Comparison of ENCODE assay signal across 1 cellular context in the genomic region with DNA sequence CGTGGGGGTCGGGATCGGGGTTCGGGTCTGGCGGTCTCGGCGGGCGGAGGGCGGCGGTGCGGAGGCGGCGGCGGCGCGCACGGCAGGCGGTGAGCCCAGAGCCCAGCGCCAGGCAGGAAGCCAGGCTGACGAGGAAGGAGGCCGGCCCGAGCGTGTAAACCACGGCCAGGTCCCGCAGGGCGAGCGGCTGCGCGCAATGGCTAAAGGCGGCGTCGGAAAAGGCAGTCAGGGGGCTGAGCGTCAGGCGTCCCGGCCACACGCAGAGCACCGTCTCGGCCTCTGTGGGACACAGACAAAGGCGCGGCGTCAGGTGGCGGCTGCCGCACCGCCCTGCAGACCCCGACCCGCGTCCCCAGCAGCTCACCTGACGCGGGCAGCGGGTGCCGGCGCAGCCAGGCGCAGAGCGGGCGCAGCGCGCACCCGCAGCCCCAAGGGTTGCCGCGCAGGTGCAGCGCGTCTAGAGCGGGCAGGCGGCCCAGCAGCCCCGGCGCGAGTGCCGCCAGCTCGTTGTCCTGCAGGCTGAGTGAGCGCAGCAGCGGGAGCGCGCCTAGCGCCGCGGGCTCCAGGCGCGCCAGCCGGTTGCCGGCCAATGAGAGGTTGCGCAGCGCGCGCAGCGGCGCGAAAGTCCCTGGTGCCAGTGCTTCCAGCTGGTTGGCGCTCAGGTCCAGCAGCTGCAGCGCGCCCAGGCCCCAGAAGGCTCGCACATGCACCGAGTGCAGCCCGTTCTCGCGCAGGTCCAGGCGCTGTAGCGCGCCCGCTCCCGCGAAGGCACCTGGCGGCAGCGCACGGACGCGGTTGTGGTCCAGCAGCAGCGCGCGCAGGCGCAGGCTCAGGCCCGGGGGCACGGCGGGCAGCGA.
A peak's percentile ranks its signal among the peaks of the same experiment; 100 is the strongest.
TF ChIP-seq lines count a peak whose summit lies in the region.

No MANE protein-coding gene starts in this region.

TF ChIP-seq in HEK293, 187 proteins besides CTCF, POLR2A, EP300 and RAD21 (continued from another document and continues in another):
- TF ChIP-seq, protein P1, sequence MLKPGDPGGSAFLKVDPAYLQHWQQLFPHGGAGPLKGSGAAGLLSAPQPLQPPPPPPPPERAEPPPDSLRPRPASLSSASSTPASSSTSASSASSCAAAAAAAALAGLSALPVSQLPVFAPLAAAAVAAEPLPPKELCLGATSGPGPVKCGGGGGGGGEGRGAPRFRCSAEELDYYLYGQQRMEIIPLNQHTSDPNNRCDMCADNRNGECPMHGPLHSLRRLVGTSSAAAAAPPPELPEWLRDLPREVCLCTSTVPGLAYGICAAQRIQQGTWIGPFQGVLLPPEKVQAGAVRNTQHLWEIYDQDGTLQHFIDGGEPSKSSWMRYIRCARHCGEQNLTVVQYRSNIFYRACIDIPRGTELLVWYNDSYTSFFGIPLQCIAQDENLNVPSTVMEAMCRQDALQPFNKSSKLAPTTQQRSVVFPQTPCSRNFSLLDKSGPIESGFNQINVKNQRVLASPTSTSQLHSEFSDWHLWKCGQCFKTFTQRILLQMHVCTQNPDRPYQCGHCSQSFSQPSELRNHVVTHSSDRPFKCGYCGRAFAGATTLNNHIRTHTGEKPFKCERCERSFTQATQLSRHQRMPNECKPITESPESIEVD (tag by site-specific recombination; IDR thresholded peaks at IDR 0.05), result no peak
- TF ChIP-seq ZNF558 (tag by site-specific recombination; IDR thresholded peaks at IDR 0.05), result no peak
- TF ChIP-seq, protein P2, sequence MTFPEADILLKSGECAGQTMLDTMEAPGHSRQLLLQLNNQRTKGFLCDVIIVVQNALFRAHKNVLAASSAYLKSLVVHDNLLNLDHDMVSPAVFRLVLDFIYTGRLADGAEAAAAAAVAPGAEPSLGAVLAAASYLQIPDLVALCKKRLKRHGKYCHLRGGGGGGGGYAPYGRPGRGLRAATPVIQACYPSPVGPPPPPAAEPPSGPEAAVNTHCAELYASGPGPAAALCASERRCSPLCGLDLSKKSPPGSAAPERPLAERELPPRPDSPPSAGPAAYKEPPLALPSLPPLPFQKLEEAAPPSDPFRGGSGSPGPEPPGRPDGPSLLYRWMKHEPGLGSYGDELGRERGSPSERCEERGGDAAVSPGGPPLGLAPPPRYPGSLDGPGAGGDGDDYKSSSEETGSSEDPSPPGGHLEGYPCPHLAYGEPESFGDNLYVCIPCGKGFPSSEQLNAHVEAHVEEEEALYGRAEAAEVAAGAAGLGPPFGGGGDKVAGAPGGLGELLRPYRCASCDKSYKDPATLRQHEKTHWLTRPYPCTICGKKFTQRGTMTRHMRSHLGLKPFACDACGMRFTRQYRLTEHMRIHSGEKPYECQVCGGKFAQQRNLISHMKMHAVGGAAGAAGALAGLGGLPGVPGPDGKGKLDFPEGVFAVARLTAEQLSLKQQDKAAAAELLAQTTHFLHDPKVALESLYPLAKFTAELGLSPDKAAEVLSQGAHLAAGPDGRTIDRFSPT (tag by site-specific recombination; IDR thresholded peaks at IDR 0.05), result no peak
- peak; percentile 87 for TF ChIP-seq ZIC2 (tag by site-specific recombination; IDR thresholded peaks at IDR 0.05)
- TF ChIP-seq ZBTB21 (tag by site-specific recombination; IDR thresholded peaks at IDR 0.05), result no peak
- peak; percentile 67 for TF ChIP-seq ZNF76 (tag by site-specific recombination; IDR thresholded peaks at IDR 0.05; ENCODE audit: borderline replicate concordance, low read depth)
- no peak for TF ChIP-seq ZNF292 (tag by site-specific recombination; IDR thresholded peaks at IDR 0.05; ENCODE audit: borderline replicate concordance, low read depth)
- TF ChIP-seq, protein P3, sequence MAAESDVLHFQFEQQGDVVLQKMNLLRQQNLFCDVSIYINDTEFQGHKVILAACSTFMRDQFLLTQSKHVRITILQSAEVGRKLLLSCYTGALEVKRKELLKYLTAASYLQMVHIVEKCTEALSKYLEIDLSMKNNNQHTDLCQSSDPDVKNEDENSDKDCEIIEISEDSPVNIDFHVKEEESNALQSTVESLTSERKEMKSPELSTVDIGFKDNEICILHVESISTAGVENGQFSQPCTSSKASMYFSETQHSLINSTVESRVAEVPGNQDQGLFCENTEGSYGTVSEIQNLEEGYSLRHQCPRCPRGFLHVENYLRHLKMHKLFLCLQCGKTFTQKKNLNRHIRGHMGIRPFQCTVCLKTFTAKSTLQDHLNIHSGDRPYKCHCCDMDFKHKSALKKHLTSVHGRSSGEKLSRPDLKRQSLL (tag by site-specific recombination; IDR thresholded peaks at IDR 0.05), result no peak; the same call in 1 of the 2 replicates
- TF ChIP-seq, protein P4, sequence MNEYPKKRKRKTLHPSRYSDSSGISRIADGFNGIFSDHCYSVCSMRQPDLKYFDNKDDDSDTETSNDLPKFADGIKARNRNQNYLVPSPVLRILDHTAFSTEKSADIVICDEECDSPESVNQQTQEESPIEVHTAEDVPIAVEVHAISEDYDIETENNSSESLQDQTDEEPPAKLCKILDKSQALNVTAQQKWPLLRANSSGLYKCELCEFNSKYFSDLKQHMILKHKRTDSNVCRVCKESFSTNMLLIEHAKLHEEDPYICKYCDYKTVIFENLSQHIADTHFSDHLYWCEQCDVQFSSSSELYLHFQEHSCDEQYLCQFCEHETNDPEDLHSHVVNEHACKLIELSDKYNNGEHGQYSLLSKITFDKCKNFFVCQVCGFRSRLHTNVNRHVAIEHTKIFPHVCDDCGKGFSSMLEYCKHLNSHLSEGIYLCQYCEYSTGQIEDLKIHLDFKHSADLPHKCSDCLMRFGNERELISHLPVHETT (tag by site-specific recombination; IDR thresholded peaks at IDR 0.05), result no peak
- TF ChIP-seq ZNF747 (tag by site-specific recombination; IDR thresholded peaks at IDR 0.05), result no peak
- TF ChIP-seq ZSCAN23 (tag by site-specific recombination; IDR thresholded peaks at IDR 0.05), result no peak
- no peak for TF ChIP-seq ZNF391 (tag by site-specific recombination; IDR thresholded peaks at IDR 0.05; ENCODE audit: borderline replicate concordance, low read depth)
- no peak for TF ChIP-seq ZNF626 (tag by site-specific recombination; IDR thresholded peaks at IDR 0.05)
- TF ChIP-seq, protein P5, sequence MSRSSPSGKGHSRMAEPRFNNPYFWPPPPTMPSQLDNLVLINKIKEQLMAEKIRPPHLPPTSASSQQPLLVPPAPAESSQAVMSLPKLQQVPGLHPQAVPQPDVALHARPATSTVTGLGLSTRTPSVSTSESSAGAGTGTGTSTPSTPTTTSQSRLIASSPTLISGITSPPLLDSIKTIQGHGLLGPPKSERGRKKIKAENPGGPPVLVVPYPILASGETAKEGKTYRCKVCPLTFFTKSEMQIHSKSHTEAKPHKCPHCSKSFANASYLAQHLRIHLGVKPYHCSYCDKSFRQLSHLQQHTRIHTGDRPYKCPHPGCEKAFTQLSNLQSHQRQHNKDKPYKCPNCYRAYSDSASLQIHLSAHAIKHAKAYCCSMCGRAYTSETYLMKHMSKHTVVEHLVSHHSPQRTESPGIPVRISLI (tag by site-specific recombination; IDR thresholded peaks at IDR 0.05), result no peak
- no peak for TF ChIP-seq ZNF701 (tag by site-specific recombination; IDR thresholded peaks at IDR 0.05)
- no peak for TF ChIP-seq ZNF555 (tag by site-specific recombination; conservative IDR thresholded peaks at IDR 0.05)
- TF ChIP-seq, protein P6, sequence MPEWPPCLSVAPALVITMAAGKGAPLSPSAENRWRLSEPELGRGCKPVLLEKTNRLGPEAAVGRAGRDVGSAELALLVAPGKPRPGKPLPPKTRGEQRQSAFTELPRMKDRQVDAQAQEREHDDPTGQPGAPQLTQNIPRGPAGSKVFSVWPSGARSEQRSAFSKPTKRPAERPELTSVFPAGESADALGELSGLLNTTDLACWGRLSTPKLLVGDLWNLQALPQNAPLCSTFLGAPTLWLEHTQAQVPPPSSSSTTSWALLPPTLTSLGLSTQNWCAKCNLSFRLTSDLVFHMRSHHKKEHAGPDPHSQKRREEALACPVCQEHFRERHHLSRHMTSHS (tag by site-specific recombination; IDR thresholded peaks at IDR 0.05), result no peak
- no peak for TF ChIP-seq ZNF654 (tag by site-specific recombination; IDR thresholded peaks at IDR 0.05; ENCODE audit: low read depth)
- TF ChIP-seq ZNF221 (tag by site-specific recombination; IDR thresholded peaks at IDR 0.05; ENCODE audit: borderline replicate concordance), result no peak
- no peak for TF ChIP-seq ZFP41 (tag by site-specific recombination; IDR thresholded peaks at IDR 0.05; ENCODE audit: borderline replicate concordance)
- no peak for TF ChIP-seq ZNF548 (tag by site-specific recombination; IDR thresholded peaks at IDR 0.05)
- TF ChIP-seq KLF7 (tag by site-specific recombination; IDR thresholded peaks at IDR 0.05; ENCODE audit: borderline replicate concordance), result no peak
- no peak for TF ChIP-seq ZNF777 (tag by site-specific recombination; IDR thresholded peaks at IDR 0.05; ENCODE audit: borderline replicate concordance)
- TF ChIP-seq, protein P7, sequence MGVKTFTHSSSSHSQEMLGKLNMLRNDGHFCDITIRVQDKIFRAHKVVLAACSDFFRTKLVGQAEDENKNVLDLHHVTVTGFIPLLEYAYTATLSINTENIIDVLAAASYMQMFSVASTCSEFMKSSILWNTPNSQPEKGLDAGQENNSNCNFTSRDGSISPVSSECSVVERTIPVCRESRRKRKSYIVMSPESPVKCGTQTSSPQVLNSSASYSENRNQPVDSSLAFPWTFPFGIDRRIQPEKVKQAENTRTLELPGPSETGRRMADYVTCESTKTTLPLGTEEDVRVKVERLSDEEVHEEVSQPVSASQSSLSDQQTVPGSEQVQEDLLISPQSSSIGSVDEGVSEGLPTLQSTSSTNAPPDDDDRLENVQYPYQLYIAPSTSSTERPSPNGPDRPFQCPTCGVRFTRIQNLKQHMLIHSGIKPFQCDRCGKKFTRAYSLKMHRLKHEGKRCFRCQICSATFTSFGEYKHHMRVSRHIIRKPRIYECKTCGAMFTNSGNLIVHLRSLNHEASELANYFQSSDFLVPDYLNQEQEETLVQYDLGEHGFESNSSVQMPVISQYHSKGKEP (tag by site-specific recombination; IDR thresholded peaks at IDR 0.05), result peak; percentile 82; the same call in 1 of the 2 replicates
- TF ChIP-seq, protein P8, sequence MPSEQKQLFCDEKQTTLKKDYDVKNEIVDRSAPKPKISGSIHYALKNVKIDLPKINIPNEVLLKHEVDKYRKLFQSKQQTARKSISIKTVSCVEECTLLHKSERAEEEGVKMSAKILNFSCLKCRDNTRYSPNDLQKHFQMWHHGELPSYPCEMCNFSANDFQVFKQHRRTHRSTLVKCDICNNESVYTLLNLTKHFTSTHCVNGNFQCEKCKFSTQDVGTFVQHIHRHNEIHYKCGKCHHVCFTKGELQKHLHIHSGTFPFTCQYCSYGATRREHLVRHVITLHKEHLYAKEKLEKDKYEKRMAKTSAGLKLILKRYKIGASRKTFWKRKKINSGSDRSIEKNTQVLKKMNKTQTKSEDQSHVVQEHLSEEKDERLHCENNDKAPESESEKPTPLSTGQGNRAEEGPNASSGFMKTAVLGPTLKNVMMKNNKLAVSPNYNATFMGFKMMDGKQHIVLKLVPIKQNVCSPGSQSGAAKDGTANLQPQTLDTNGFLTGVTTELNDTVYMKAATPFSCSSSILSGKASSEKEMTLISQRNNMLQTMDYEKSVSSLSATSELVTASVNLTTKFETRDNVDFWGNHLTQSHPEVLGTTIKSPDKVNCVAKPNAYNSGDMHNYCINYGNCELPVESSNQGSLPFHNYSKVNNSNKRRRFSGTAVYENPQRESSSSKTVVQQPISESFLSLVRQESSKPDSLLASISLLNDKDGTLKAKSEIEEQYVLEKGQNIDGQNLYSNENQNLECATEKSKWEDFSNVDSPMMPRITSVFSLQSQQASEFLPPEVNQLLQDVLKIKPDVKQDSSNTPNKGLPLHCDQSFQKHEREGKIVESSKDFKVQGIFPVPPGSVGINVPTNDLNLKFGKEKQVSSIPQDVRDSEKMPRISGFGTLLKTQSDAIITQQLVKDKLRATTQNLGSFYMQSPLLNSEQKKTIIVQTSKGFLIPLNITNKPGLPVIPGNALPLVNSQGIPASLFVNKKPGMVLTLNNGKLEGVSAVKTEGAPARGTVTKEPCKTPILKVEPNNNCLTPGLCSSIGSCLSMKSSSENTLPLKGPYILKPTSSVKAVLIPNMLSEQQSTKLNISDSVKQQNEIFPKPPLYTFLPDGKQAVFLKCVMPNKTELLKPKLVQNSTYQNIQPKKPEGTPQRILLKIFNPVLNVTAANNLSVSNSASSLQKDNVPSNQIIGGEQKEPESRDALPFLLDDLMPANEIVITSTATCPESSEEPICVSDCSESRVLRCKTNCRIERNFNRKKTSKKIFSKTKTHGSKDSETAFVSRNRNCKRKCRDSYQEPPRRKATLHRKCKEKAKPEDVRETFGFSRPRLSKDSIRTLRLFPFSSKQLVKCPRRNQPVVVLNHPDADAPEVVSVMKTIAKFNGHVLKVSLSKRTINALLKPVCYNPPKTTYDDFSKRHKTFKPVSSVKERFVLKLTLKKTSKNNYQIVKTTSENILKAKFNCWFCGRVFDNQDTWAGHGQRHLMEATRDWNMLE (tag by site-specific recombination; conservative IDR thresholded peaks at IDR 0.05; ENCODE audit: low read depth), result no peak
- TF ChIP-seq KLF8 (tag by site-specific recombination; IDR thresholded peaks at IDR 0.05), result no peak
- TF ChIP-seq, protein P9, sequence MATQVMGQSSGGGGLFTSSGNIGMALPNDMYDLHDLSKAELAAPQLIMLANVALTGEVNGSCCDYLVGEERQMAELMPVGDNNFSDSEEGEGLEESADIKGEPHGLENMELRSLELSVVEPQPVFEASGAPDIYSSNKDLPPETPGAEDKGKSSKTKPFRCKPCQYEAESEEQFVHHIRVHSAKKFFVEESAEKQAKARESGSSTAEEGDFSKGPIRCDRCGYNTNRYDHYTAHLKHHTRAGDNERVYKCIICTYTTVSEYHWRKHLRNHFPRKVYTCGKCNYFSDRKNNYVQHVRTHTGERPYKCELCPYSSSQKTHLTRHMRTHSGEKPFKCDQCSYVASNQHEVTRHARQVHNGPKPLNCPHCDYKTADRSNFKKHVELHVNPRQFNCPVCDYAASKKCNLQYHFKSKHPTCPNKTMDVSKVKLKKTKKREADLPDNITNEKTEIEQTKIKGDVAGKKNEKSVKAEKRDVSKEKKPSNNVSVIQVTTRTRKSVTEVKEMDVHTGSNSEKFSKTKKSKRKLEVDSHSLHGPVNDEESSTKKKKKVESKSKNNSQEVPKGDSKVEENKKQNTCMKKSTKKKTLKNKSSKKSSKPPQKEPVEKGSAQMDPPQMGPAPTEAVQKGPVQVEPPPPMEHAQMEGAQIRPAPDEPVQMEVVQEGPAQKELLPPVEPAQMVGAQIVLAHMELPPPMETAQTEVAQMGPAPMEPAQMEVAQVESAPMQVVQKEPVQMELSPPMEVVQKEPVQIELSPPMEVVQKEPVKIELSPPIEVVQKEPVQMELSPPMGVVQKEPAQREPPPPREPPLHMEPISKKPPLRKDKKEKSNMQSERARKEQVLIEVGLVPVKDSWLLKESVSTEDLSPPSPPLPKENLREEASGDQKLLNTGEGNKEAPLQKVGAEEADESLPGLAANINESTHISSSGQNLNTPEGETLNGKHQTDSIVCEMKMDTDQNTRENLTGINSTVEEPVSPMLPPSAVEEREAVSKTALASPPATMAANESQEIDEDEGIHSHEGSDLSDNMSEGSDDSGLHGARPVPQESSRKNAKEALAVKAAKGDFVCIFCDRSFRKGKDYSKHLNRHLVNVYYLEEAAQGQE (tag by site-specific recombination; IDR thresholded peaks at IDR 0.05), result peak; percentile 84
- TF ChIP-seq ZNF366 (tag by site-specific recombination; conservative IDR thresholded peaks at IDR 0.05), result no peak
- no peak for TF ChIP-seq BCL11B (tag by site-specific recombination; IDR thresholded peaks at IDR 0.05; ENCODE audit: low read depth)
- TF ChIP-seq ZNF843 (tag by site-specific recombination; IDR thresholded peaks at IDR 0.05), result no peak
- TF ChIP-seq ZNF707 (tag by site-specific recombination; IDR thresholded peaks at IDR 0.05), result no peak
- TF ChIP-seq ZNF146 (tag by site-specific recombination; IDR thresholded peaks at IDR 0.05), result no peak
- TF ChIP-seq ZNF335 (tag by site-specific recombination; conservative IDR thresholded peaks at IDR 0.05), result peak; percentile 60
